ENCODE assay signal across 8 cellular contexts in the genomic region with DNA sequence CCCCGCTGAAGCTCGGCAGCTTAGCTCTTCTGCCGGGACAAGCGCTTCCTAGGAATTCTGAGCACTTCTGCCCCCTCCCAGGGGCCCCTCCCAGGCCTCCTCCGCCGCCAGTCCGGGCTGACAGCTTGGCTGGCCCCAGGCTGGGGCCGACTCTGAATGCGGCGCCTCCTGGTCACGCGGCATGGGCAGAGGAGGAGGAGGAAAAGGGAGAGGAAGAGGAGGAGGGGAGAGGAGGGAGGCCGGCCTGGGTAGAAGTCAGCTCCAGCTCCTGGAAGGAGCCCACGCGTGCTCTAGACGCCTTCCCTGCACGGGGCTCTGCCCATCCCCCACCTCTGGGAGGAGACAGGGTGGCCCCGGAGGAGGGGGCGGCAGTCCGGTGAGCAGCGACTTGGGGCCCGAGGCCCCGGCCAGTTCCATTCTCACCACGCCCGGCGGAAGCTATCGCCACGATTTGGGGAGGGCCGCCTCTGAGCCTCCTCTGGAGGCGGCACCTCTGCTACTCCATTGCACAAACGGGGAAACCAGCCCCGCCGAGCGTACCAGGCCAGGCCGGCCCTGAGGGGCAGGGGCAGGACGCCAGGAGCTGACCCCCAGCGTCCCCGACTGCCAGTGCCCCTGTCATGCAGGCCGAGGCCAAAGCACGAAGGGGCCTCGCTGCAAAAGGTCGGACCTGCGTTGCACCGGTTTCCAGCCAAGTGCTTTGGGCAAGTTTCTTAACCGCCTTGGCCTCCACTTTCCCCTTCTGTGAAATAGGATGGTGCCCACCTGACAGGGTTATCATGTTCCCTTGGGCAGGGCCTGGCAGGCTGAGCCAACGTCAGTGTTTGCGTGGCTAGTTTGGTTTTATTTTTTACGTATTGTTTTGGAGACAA. TPM values are rescaled to one million over a fixed set of nuclear protein-coding genes. Genes with fewer than 3 reads are reported as not detected.
A peak's percentile ranks its signal among the peaks of the same experiment; 100 is the strongest.
DNase-seq lines count a peak whose midpoint lies in the region; ATAC-seq and TF ChIP-seq lines count a peak whose summit lies in the region.

No MANE protein-coding gene starts in this region.

- H3K9me3 ChIP-seq in HEK293 (ENCODE audit: control insufficient read depth, insufficient read depth, low read depth, low read length) = no peaks in the 10 kb centered on the region
- no peaks in the 10 kb centered on the region for H3K9me3 ChIP-seq in trophoblast cell (ENCODE audit: insufficient read depth, low read depth, low read length)

- peak overlapping the region; percentile 19 for H2AFZ ChIP-seq in trophoblast cell (ENCODE audit: insufficient read depth, low read length, poor library complexity)

- H4K12ac ChIP-seq in trophoblast cell (ENCODE audit: low read depth, low read length) = no peak overlapping the region

- H3K4me1 ChIP-seq in HEK293 (ENCODE audit: control insufficient read depth, insufficient read depth, low read length) (peaks cover 16% of the 10 kb centered on the region), trophoblast cell (ENCODE audit: control insufficient read depth in 1 of 2, insufficient read depth in 2 of 2, low read length in 2 of 2) (peaks cover 33 to 36% of the 10 kb centered on the region in 2 experiments)

- POLR2A ChIA-PET in HEK293 (lab: Yijun Ruan, JAX) = interaction anchor here (0.6 to 3.6 kb wide), 9 partner anchors 14 to 72 kb away, joined by 3 to 28 read pairs (median 5); a partner anchor contains a TSS

- peaks cover 12% of the 10 kb centered on the region for H3K79me1 ChIP-seq in trophoblast cell (ENCODE audit: low read length)

- no peaks in the 10 kb centered on the region for H3K36me3 ChIP-seq in HEK293 (ENCODE audit: control insufficient read depth in 2 of 2, insufficient read depth in 1 of 2, low read length in 2 of 2)
- H3K36me3 ChIP-seq in trophoblast cell (ENCODE audit: control insufficient read depth in 1 of 2, insufficient read depth in 2 of 2, low read length in 2 of 2) = no peaks in the 10 kb centered on the region

- ATAC-seq in HG02973 (IDR thresholded peaks at IDR 0.05; ENCODE audit: unreplicated experiment) = no peak

- no peak overlapping the region for H3K23ac ChIP-seq in trophoblast cell (ENCODE audit: low read length)

- H3K18ac ChIP-seq in trophoblast cell (ENCODE audit: low read length) = peak overlapping the region; percentile 16

- peak overlapping the region; percentile 40 for H2BK120ac ChIP-seq in trophoblast cell (ENCODE audit: insufficient read depth, low read length, poor library complexity)

- H4K8ac ChIP-seq in trophoblast cell (ENCODE audit: low read depth, low read length) = peak overlapping the region; percentile 42

- peak overlapping the region; percentile 69 for H3K4me2 ChIP-seq in trophoblast cell (ENCODE audit: low read length)

- DNase-seq in UCSD-AML1 (lab: John Stamatoyannopoulos, UW; ENCODE audit: unreplicated experiment) = peak; percentile 40
- peak; percentile 55 for DNase-seq in foreskin melanocyte
- peak; percentile 66 to 74 for DNase-seq in trophoblast cell
- DNase-seq in EL = no peak
- DNase-seq in NCI-H187 (lab: John Stamatoyannopoulos, UW) = no peak
- DNase-seq in NCI-H187 treated with DMSO at 0.1 percent for 48 hours (lab: John Stamatoyannopoulos, UW) = no peak

- CTCF ChIA-PET in HEK293 (lab: Yijun Ruan, JAX) = interaction anchor here (0.6 to 3.2 kb wide), 7 partner anchors 13 to 128 kb away, joined by 3 to 24 read pairs (median 5); a partner anchor contains a TSS

- peak overlapping the region; percentile 70 for H2BK5ac ChIP-seq in trophoblast cell (ENCODE audit: low read depth, low read length, poor library complexity)

- H3K9ac ChIP-seq in trophoblast cell (ENCODE audit: low read length) = no peak overlapping the region

- H3K4ac ChIP-seq in trophoblast cell (ENCODE audit: low read depth, low read length) = no peak overlapping the region

- TF ChIP-seq CTCF in HEK293 (tag by site-specific recombination; IDR thresholded peaks at IDR 0.05) = no peak

- no peak overlapping the region for H2AK5ac ChIP-seq in trophoblast cell (ENCODE audit: low read length)

- H3K27me3 ChIP-seq in trophoblast cell (ENCODE audit: insufficient read depth, low read length) = no peaks in the 10 kb centered on the region

- H3K4me3 ChIP-seq in HEK293 (ENCODE audit: low read depth, low read length) (no peak overlapping the region), trophoblast cell (ENCODE audit: low read depth, low read length) (no peak overlapping the region)

- peak overlapping the region; percentile 23 for H2BK12ac ChIP-seq in trophoblast cell (ENCODE audit: low read length)

- no CpG with 5 or more reads among the region's 48 CpGs for WGBS in trophoblast cell (ENCODE audit: extremely low coverage, insufficient coverage, insufficient read length)

- no peak overlapping the region for H3K14ac ChIP-seq in trophoblast cell (ENCODE audit: low read length)

- H3K79me2 ChIP-seq in trophoblast cell (ENCODE audit: control insufficient read depth, insufficient read depth, low read length, poor library complexity) = peaks cover 2% of the 10 kb centered on the region

- H3K27ac ChIP-seq in HEK293 (ENCODE audit: extremely low read depth, low read depth, low read length) (no peak overlapping the region), trophoblast cell (ENCODE audit: low read depth, low read length) (peak overlapping the region; percentile 6)

- peak overlapping the region; percentile 73 for H4K91ac ChIP-seq in trophoblast cell (ENCODE audit: low read depth, low read length)

TF ChIP-seq in HEK293, 187 proteins besides CTCF, POLR2A, EP300 and RAD21 (continues in another document):
- TF ChIP-seq ZNF184 (tag by site-specific recombination; IDR thresholded peaks at IDR 0.05) (no peak), GLIS2 (tag by site-specific recombination; IDR thresholded peaks at IDR 0.05) (no peak), ZNF214 (tag by site-specific recombination; IDR thresholded peaks at IDR 0.05; ENCODE audit: borderline replicate concordance) (no peak), WT1 (tag by site-specific recombination; IDR thresholded peaks at IDR 0.05) (no peak), ZNF133 (tag by site-specific recombination; IDR thresholded peaks at IDR 0.05) (no peak), ZNF169 (tag by site-specific recombination; IDR thresholded peaks at IDR 0.05) (no peak), ZNF791 (tag by site-specific recombination; IDR thresholded peaks at IDR 0.05) (no peak)
- TF ChIP-seq, protein P1, sequence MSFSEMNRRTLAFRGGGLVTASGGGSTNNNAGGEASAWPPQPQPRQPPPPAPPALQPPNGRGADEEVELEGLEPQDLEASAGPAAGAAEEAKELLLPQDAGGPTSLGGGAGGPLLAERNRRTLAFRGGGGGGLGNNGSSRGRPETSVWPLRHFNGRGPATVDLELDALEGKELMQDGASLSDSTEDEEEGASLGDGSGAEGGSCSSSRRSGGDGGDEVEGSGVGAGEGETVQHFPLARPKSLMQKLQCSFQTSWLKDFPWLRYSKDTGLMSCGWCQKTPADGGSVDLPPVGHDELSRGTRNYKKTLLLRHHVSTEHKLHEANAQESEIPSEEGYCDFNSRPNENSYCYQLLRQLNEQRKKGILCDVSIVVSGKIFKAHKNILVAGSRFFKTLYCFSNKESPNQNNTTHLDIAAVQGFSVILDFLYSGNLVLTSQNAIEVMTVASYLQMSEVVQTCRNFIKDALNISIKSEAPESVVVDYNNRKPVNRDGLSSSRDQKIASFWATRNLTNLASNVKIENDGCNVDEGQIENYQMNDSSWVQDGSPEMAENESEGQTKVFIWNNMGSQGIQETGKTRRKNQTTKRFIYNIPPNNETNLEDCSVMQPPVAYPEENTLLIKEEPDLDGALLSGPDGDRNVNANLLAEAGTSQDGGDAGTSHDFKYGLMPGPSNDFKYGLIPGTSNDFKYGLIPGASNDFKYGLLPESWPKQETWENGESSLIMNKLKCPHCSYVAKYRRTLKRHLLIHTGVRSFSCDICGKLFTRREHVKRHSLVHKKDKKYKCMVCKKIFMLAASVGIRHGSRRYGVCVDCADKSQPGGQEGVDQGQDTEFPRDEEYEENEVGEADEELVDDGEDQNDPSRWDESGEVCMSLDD (tag by site-specific recombination; IDR thresholded peaks at IDR 0.05) = 0 out of 2 replicates have a peak, but pooled peaks have one; percentile 11
- TF ChIP-seq, protein P2, sequence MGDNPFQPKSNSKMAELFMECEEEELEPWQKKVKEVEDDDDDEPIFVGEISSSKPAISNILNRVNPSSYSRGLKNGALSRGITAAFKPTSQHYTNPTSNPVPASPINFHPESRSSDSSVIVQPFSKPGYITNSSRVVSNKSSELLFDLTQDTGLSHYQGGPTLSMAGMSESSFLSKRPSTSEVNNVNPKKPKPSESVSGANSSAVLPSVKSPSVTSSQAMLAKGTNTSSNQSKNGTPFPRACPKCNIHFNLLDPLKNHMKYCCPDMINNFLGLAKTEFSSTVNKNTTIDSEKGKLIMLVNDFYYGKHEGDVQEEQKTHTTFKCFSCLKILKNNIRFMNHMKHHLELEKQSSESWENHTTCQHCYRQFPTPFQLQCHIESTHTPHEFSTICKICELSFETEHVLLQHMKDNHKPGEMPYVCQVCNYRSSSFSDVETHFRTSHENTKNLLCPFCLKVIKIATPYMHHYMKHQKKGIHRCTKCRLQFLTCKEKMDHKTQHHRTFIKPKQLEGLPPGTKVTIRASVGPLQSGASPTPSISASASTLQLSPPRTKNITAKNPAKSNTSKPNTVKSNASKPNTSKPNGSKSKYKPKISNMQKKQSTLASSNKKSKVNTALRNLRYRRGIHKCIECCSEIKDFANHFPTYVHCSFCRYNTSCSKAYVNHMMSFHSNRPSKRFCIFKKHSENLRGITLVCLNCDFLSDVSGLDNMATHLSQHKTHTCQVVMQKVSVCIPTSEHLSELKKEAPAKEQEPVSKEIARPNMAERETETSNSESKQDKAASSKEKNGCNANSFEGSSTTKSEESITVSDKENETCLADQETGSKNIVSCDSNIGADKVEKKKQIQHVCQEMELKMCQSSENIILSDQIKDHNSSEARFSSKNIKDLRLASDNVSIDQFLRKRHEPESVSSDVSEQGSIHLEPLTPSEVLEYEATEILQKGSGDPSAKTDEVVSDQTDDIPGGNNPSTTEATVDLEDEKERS (tag by site-specific recombination; IDR thresholded peaks at IDR 0.05) = no peak
- TF ChIP-seq, protein P3, sequence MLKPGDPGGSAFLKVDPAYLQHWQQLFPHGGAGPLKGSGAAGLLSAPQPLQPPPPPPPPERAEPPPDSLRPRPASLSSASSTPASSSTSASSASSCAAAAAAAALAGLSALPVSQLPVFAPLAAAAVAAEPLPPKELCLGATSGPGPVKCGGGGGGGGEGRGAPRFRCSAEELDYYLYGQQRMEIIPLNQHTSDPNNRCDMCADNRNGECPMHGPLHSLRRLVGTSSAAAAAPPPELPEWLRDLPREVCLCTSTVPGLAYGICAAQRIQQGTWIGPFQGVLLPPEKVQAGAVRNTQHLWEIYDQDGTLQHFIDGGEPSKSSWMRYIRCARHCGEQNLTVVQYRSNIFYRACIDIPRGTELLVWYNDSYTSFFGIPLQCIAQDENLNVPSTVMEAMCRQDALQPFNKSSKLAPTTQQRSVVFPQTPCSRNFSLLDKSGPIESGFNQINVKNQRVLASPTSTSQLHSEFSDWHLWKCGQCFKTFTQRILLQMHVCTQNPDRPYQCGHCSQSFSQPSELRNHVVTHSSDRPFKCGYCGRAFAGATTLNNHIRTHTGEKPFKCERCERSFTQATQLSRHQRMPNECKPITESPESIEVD (tag by site-specific recombination; IDR thresholded peaks at IDR 0.05) = no peak

RNA-seq across cellular contexts. Expression of a gene that starts 31.6 kb away (rescaled TPM):
- polyA plus RNA-seq in trophoblast cell (2013) = 402 and 418 TPM in 2 replicates

Comparison
In these comparisons a context has a peak if more than half of its experiments do, and no peak if none do; other contexts are left out.
1. DNase-seq: peak in UCSD-AML1 (single experiment), foreskin melanocyte (single experiment) and trophoblast cell (2 of 2); none in EL (single experiment), NCI-H187 (0 of 2) and NCI-H187 treated with DMSO at 0.1 percent for 48 hours (single experiment).